Comparison of ENCODE assay signal across 19 cellular contexts in genomic region chr2:21793461-21793860, GRCh38.
"Had no signal": no experiment of that assay in that cellular context is flagged by ENCODE, and none has a peak within 500 bp of the region (broad histone marks: within the 10 kb centered on the region; RNA-seq: fewer than 3 reads in every experiment).

No MANE protein-coding gene starts in this region.

- H3K27ac Mint-ChIP-seq: naive thymus-derived CD4-positive, alpha-beta T cell; neural progenitor cell; progenitor cell of endocrine pancreas; stimulated activated memory B cell treated with anti-CD40 and anti-IgM and Interleukin-4, amounts not matched to agents 10 μg/mL and 1 μg/mL and 100 μg/mL, for 72 hours; stimulated activated naive CD8-positive, alpha-beta T cell treated with anti-CD3 and anti-CD28 coated beads, Interleukin-15, Interleukin-2, amounts not matched to agents 100 ng/mL and 50 ng/mL, for 24 hours had no signal

- H3K36me3 Mint-ChIP-seq: naive thymus-derived CD4-positive, alpha-beta T cell; neural progenitor cell; stimulated activated memory B cell treated with anti-CD40 and anti-IgM and Interleukin-4, amounts not matched to agents 10 μg/mL and 1 μg/mL and 100 μg/mL, for 72 hours had no signal

- H3K4me1 Mint-ChIP-seq: naive thymus-derived CD4-positive, alpha-beta T cell; stimulated activated memory B cell treated with anti-CD40 and anti-IgM and Interleukin-4, amounts not matched to agents 10 μg/mL and 1 μg/mL and 100 μg/mL, for 72 hours had no signal

- H3K9me3 Mint-ChIP-seq: nephron, neural progenitor cell had no signal

- H3K4me3 Mint-ChIP-seq: naive thymus-derived CD4-positive, alpha-beta T cell; nephron; neural progenitor cell; stimulated activated memory B cell treated with anti-CD40 and anti-IgM and Interleukin-4, amounts not matched to agents 10 μg/mL and 1 μg/mL and 100 μg/mL, for 72 hours; stimulated activated naive CD8-positive, alpha-beta T cell treated with anti-CD3 and anti-CD28 coated beads, Interleukin-15, Interleukin-2, amounts not matched to agents 100 ng/mL and 50 ng/mL, for 24 hours had no signal

- H3K27me3 Mint-ChIP-seq: naive thymus-derived CD4-positive, alpha-beta T cell; progenitor cell of endocrine pancreas; stimulated activated memory B cell treated with anti-CD40 and anti-IgM and Interleukin-4, amounts not matched to agents 10 μg/mL and 1 μg/mL and 100 μg/mL, for 72 hours; stimulated activated naive CD8-positive, alpha-beta T cell treated with anti-CD3 and anti-CD28 coated beads, Interleukin-15, Interleukin-2, amounts not matched to agents 100 ng/mL and 50 ng/mL, for 24 hours had no signal

- DNase-seq: dorsolateral prefrontal cortex; effector CD4-positive, alpha-beta T cell; foreskin fibroblast; gastrocnemius medialis; head of caudate nucleus; left cardiac atrium; left lung; mesendoderm; midbrain; naive thymus-derived CD4-positive, alpha-beta T cell; right lobe of liver; stimulated activated CD4-positive, alpha-beta T cell treated with anti-CD3 and anti-CD28 coated beads, Interleukin-4, amount 100 ng/mL, for 4 hours; thyroid gland; trophoblast cell had no signal

- ATAC-seq: gastrocnemius medialis; left lung; naive thymus-derived CD4-positive, alpha-beta T cell; right lobe of liver; stimulated activated memory B cell treated with anti-CD40 and anti-IgM and Interleukin-4, amounts not matched to agents 10 μg/mL and 1 μg/mL and 100 μg/mL, for 72 hours had no signal
